ENCODE assay signal across 14 cellular contexts in genomic region chr11:10534331-10534730, GRCh38. TPM values are rescaled to one million over a fixed set of nuclear protein-coding genes. Genes with fewer than 3 reads are reported as not detected.
DNase-seq lines count a peak whose midpoint lies in the region; FAIRE-seq and TF ChIP-seq lines count a peak whose summit lies in the region.
"Had no signal": no experiment of that assay in that cellular context is flagged by ENCODE, and none has a peak within 500 bp of the region (broad histone marks: within the 10 kb centered on the region; RNA-seq: fewer than 3 reads in every experiment).

No MANE protein-coding gene starts in this region.

- no peak for FAIRE-seq in endothelial cell of umbilical vein (lab: Jason Lieb, UNC)
- FAIRE-seq: D721Med, H1 had no signal

- H4K20me1 ChIP-seq in endothelial cell of umbilical vein (replicated peaks; ENCODE audit: control insufficient read depth, extremely low read depth, insufficient read depth, low read length) = no peaks in the 10 kb centered on the region

- H3K9me1 ChIP-seq in endothelial cell of umbilical vein (replicated peaks; ENCODE audit: control insufficient read depth, extremely low read depth, insufficient read depth, low read length) = no peaks in the 10 kb centered on the region

- POLR2A ChIA-PET in endothelial cell of umbilical vein (lab: Charles Lee) = no interaction called here

- TF ChIP-seq CTCF in endothelial cell of umbilical vein (IDR thresholded peaks at IDR 0.05; ENCODE audit: extremely low read depth in 1 of 2, insufficient read depth in 1 of 2, low read depth in 1 of 2, low read length in 2 of 2) = no peak

- H3K79me2 ChIP-seq in endothelial cell of umbilical vein (ENCODE audit: control insufficient read depth, insufficient read depth, low read length) = peaks cover 8% of the 10 kb centered on the region

- no peak overlapping the region for H2AFZ ChIP-seq in endothelial cell of umbilical vein (ENCODE audit: low read depth, low read length)

- BruUV-seq in endothelial cell of umbilical vein (replicated peaks; lab: Mats Ljungman, UMichigan) = no TSS peak

- peaks cover 12% of the 10 kb centered on the region for H3K4me1 ChIP-seq in endothelial cell of umbilical vein (ENCODE audit: control insufficient read depth, extremely low read depth, insufficient read depth, low read length)
- H3K4me1 ChIP-seq: HAP-1 had no signal

- dilution Hi-C loops in endothelial cell of umbilical vein (cut with MboI; ENCODE audit: extremely low pct_ligation_motif_present, low sequenced_read_pairs) = no loop called here

- H3K4me3 ChIP-seq in endothelial cell of umbilical vein (replicated peaks in 1 of 3; ENCODE audit: insufficient read depth in 1 of 3, low read depth in 1 of 3, low read length in 3 of 3) = no peak overlapping the region
- H3K4me3 ChIP-seq: A549, HAP-1 had no signal

- no peak for TF ChIP-seq POLR2A in endothelial cell of umbilical vein (IDR thresholded peaks at IDR 0.05; ENCODE audit: low read depth, low read length)

- peaks cover 0 to 6% of the 10 kb centered on the region in 2 experiments for H3K36me3 ChIP-seq in endothelial cell of umbilical vein (ENCODE audit: control insufficient read depth in 2 of 2, extremely low read depth in 1 of 2, insufficient read depth in 2 of 2, low read length in 2 of 2)

- no peak overlapping the region for H3K4me2 ChIP-seq in endothelial cell of umbilical vein (ENCODE audit: insufficient read depth, low read length)
- H3K4me2 ChIP-seq: A549 had no signal

- no peak overlapping the region for H3K27ac ChIP-seq in endothelial cell of umbilical vein (ENCODE audit: insufficient read depth, low read depth, low read length)
- H3K27ac ChIP-seq: A549 had no signal

- no peaks in the 10 kb centered on the region for H3K27me3 ChIP-seq in endothelial cell of umbilical vein (ENCODE audit: control insufficient read depth in 2 of 2, insufficient read depth in 2 of 2, low read length in 2 of 2)

- CTCF ChIA-PET in endothelial cell of umbilical vein (lab: Charles Lee) = interaction anchor here (1.9 to 2.7 kb wide), 2 partner anchors 18 to 20 kb away, joined by 7 to 10 read pairs; no protein-coding TSS in a partner anchor

- H3K9me3 ChIP-seq in endothelial cell of umbilical vein (replicated peaks; ENCODE audit: control insufficient read depth, insufficient read depth, low read length) = no peaks in the 10 kb centered on the region
- H3K9me3 ChIP-seq: A549, HAP-1 had no signal

- DNase-seq in GF-D8 (lab: John Stamatoyannopoulos, UW) (peak; percentile 2), KG1 (lab: John Stamatoyannopoulos, UW) (peak; percentile 46), endothelial cell of umbilical vein (ENCODE audit: low read depth, low spot score) (peak; percentile 52), NCI-H1048 (lab: John Stamatoyannopoulos, UW) (no peak), DMS53 (lab: John Stamatoyannopoulos, UW) (no peak), HPDE6-E6E7 (ENCODE audit: extremely low spot score) (no peak)
- DNase-seq: CD8-positive, alpha-beta T cell; COR-L47; DMS153; DND-41 had no signal

- intact Hi-C loops in endothelial cell of umbilical vein (cut with micrococcal nuclease) = no loop called here

- no peak overlapping the region for H3K9ac ChIP-seq in endothelial cell of umbilical vein (replicated peaks; ENCODE audit: extremely low read depth, insufficient read depth, low read length)

TF ChIP-seq in endothelial cell of umbilical vein, 7 proteins besides CTCF, POLR2A, EP300 and RAD21:
- TF ChIP-seq EZH2 (IDR thresholded peaks at IDR 0.05; ENCODE audit: borderline replicate concordance, low read depth, low read length, severe bottlenecking) (no peak), MAX (IDR thresholded peaks at IDR 0.05; ENCODE audit: insufficient read depth, insufficient read length) (no peak), POLR2AphosphoS5 (IDR thresholded peaks at IDR 0.05; ENCODE audit: insufficient read depth, low read depth, low read length) (no peak), JUN (IDR thresholded peaks at IDR 0.05; ENCODE audit: borderline replicate concordance, insufficient read depth, insufficient read length, low read depth) (no peak)

RNA-seq across cellular contexts. Expression of gene RNF141, which starts 6.7 kb away (rescaled TPM):
- total RNA-seq in endothelial cell of umbilical vein = 31.8 and 32.4 TPM in 2 replicates
- polyA plus RNA-seq in endothelial cell of umbilical vein = 7.1 and 9.4 TPM in 2 replicates
- polyA plus RNA-seq in endothelial cell of umbilical vein (2011; cell fraction: cytosol; rRNA removed) = 9.6 and 10.5 TPM in 2 replicates
- 6.1 and 8.2 TPM in 2 replicates for polyA plus RNA-seq in endothelial cell of umbilical vein (2011; cell fraction: nucleus; rRNA removed)
- 45.7 and 50.3 TPM in 2 replicates for polyA plus RNA-seq in endothelial cell of umbilical vein (2012)
- 12.9 and 15.3 TPM in 2 replicates for polyA minus RNA-seq in endothelial cell of umbilical vein
- 5.2 TPM for polyA minus RNA-seq in endothelial cell of umbilical vein (2011; cell fraction: cytosol; rRNA and poly(A)+ RNA removed)
- 7.5 and 12.5 TPM in 2 replicates for polyA minus RNA-seq in endothelial cell of umbilical vein (2011; cell fraction: nucleus; rRNA and poly(A)+ RNA removed)

RNA-seq across cellular contexts. Expression of gene LYVE1, which starts 34.1 kb away (rescaled TPM):
- 1.5 and 7.6 TPM in 2 replicates for total RNA-seq in endothelial cell of umbilical vein
- polyA plus RNA-seq in endothelial cell of umbilical vein = 4.6 and 5.3 TPM in 2 replicates
- polyA plus RNA-seq in endothelial cell of umbilical vein (2011; cell fraction: cytosol; rRNA removed) = 1.9 and 3.3 TPM in 2 replicates
- polyA plus RNA-seq in endothelial cell of umbilical vein (2011; cell fraction: nucleus; rRNA removed) = 3.0 and 3.1 TPM in 2 replicates
- polyA plus RNA-seq in endothelial cell of umbilical vein (2012) = 10.6 and 25.1 TPM in 2 replicates
- 5.2 and 12.6 TPM in 2 replicates for polyA minus RNA-seq in endothelial cell of umbilical vein
- polyA minus RNA-seq in endothelial cell of umbilical vein (2011; cell fraction: cytosol; rRNA and poly(A)+ RNA removed) = not detected
- 1.0 and 2.4 TPM in 2 replicates for polyA minus RNA-seq in endothelial cell of umbilical vein (2011; cell fraction: nucleus; rRNA and poly(A)+ RNA removed)
- total RNA-seq: CD8-positive, alpha-beta T cell had no signal
- polyA plus RNA-seq: H1 had no signal

Comparison
In these comparisons a context has a peak if more than half of its experiments do, and no peak if none do; other contexts are left out.
1. DNase-seq: peak in GF-D8 (single experiment), KG1 (single experiment) and endothelial cell of umbilical vein (single experiment); none in NCI-H1048 (single experiment), DMS53 (single experiment) and HPDE6-E6E7 (single experiment).